Comparison of ENCODE assay signal across 21 cellular contexts in genomic region chr3:123658860-123659221, GRCh38.
DNase-seq lines count a peak whose midpoint lies in the region; ATAC-seq and TF ChIP-seq lines count a peak whose summit lies in the region.
"Had no signal": no experiment of that assay in that cellular context is flagged by ENCODE, and none has a peak within 500 bp of the region (broad histone marks: within the 10 kb centered on the region; RNA-seq: fewer than 3 reads in every experiment).

No MANE protein-coding gene starts in this region.

- H3K27me3 ChIP-seq in colonic mucosa = no peaks in the 10 kb centered on the region

- peaks cover 92% of the 10 kb centered on the region for H3K4me1 Mint-ChIP-seq in HFFc6 (ENCODE audit: low read depth)

- H3K9me3 Mint-ChIP-seq in HFFc6 = no peaks in the 10 kb centered on the region
- H3K9me3 Mint-ChIP-seq: natural killer cell treated with Interleukin-12 subunit alpha and Interleukin-12 subunit beta and Interleukin-15 and Interleukin-18, amount 100 ng/mL, for 72 hours had no signal

- peaks cover 20% of the 10 kb centered on the region for H3K4me1 ChIP-seq in colonic mucosa

- ATAC-seq in HG03571 (IDR thresholded peaks at IDR 0.05; ENCODE audit: unreplicated experiment) (no peak), HG03045 (IDR thresholded peaks at IDR 0.05; ENCODE audit: unreplicated experiment) (no peak)
- ATAC-seq: activated CD8-positive, alpha-beta T cell treated with anti-CD3 and anti-CD28 coated beads, Interleukin-2, amount 10 ng/mL, durations not matched to agents 7 days and 5 days; esophagus mucosa; K562; natural killer cell treated with Interleukin-12 subunit alpha and Interleukin-12 subunit beta and Interleukin-15 and Interleukin-18, amount 100 ng/mL, for 72 hours had no signal

- H3K4me3 Mint-ChIP-seq in HFFc6 = peak overlapping the region; percentile 38; the same call in 1 of the 2 replicates
- H3K4me3 Mint-ChIP-seq: activated CD8-positive, alpha-beta T cell treated with anti-CD3 and anti-CD28 coated beads, Interleukin-2, amount 10 ng/mL, durations not matched to agents 7 days and 5 days; natural killer cell treated with Interleukin-12 subunit alpha and Interleukin-12 subunit beta and Interleukin-15 and Interleukin-18, amount 100 ng/mL, for 72 hours had no signal

- intact Hi-C loops in colonic mucosa (cut with DNase I) = no loop called here

- DNase-seq in HFFc6 (no peak), colonic mucosa (no peak), midbrain (lab: John Stamatoyannopoulos, UW) (peak; percentile 22), RKO (ENCODE audit: low spot score) (no peak)
- DNase-seq in activated CD8-positive, alpha-beta memory T cell treated with anti-CD3 and anti-CD28 coated beads for 24 hours = no peak
- DNase-seq: activated CD8-positive, alpha-beta T cell treated with anti-CD3 and anti-CD28 coated beads, Interleukin-2, amount 10 ng/mL, durations not matched to agents 7 days and 5 days; AML-193; amniotic stem cell; Calu3; H7; NCI-H1048; NCI-H2107; NCI-H774; stimulated activated CD4-positive, alpha-beta T cell treated with anti-CD3 and anti-CD28 coated beads, Interleukin-2, amount 100 ng/mL, for 48 hours; WERI-Rb-1 had no signal

- H3K4me3 ChIP-seq in colonic mucosa = no peak overlapping the region
- H3K4me3 ChIP-seq: K562 had no signal

- no peaks in the 10 kb centered on the region for H3K36me3 ChIP-seq in colonic mucosa

- peaks cover 22% of the 10 kb centered on the region for H3K27me3 Mint-ChIP-seq in HFFc6 (ENCODE audit: insufficient read depth)

- no peaks in the 10 kb centered on the region for H3K9me3 ChIP-seq in colonic mucosa

- peak overlapping the region; percentile 55; the same call in 1 of the 2 replicates for H3K27ac Mint-ChIP-seq in HFFc6
- H3K27ac Mint-ChIP-seq: activated CD8-positive, alpha-beta T cell treated with anti-CD3 and anti-CD28 coated beads, Interleukin-2, amount 10 ng/mL, durations not matched to agents 7 days and 5 days; natural killer cell treated with Interleukin-12 subunit alpha and Interleukin-12 subunit beta and Interleukin-15 and Interleukin-18, amount 100 ng/mL, for 72 hours had no signal

- TF ChIP-seq CTCF in HFFc6 (IDR thresholded peaks at IDR 0.05) = no peak
- TF ChIP-seq CTCF in colonic mucosa (IDR thresholded peaks at IDR 0.05) = no peak

- H3K36me3 Mint-ChIP-seq in HFFc6 (ENCODE audit: low read depth) = peaks cover 84% of the 10 kb centered on the region
- H3K36me3 Mint-ChIP-seq: natural killer cell treated with Interleukin-12 subunit alpha and Interleukin-12 subunit beta and Interleukin-15 and Interleukin-18, amount 100 ng/mL, for 72 hours had no signal

- peak overlapping the region; percentile 39 for H3K27ac ChIP-seq in colonic mucosa
- peak overlapping the region; percentile 62 for H3K27ac ChIP-seq in temporal lobe (ENCODE audit: low read depth, low read length)
- H3K27ac ChIP-seq: WERI-Rb-1 had no signal

- no peak overlapping the region for H3K9ac ChIP-seq in colonic mucosa (ENCODE audit: low read depth in 2 of 2, low read length in 2 of 2)
